8 cellular contexts compared by ENCODE assay signal in genomic region chr14:65412881-65413738, GRCh38. TPM values are rescaled to one million over a fixed set of nuclear protein-coding genes. Genes with fewer than 3 reads are reported as not detected.
DNase-seq lines count a peak whose midpoint lies in the region; ATAC-seq, FAIRE-seq and TF ChIP-seq lines count a peak whose summit lies in the region.

No MANE protein-coding gene starts in this region.

- peak overlapping the region; percentile 87 for H3K4me2 ChIP-seq in mesenchymal stem cell (ENCODE audit: low read length, poor library complexity, severe bottlenecking)

- peak overlapping the region in 1 of 2 experiments; percentile 98 for H3K14ac ChIP-seq in mesenchymal stem cell (ENCODE audit: low read length in 2 of 2)

- H2BK5ac ChIP-seq in mesenchymal stem cell (ENCODE audit: low read depth, low read length, poor library complexity, severe bottlenecking), result no peak overlapping the region

- H3K4me1 ChIP-seq in ectodermal cell (ENCODE audit: control insufficient read depth, insufficient read depth, low read length) (peaks cover 3% of the 10 kb centered on the region), mesenchymal stem cell (ENCODE audit: control insufficient read depth, insufficient read depth, low read depth, low read length) (peaks cover 4% of the 10 kb centered on the region)

- H3K9me3 ChIP-seq in ectodermal cell (ENCODE audit: control insufficient read depth, low read length), result no peaks in the 10 kb centered on the region
- no peaks in the 10 kb centered on the region for H3K9me3 ChIP-seq in mesenchymal stem cell (ENCODE audit: control insufficient read depth, low read length)

- peak overlapping the region; percentile 67 to 85 for H3K18ac ChIP-seq in mesenchymal stem cell (ENCODE audit: low read depth in 1 of 2, low read length in 2 of 2)

- H3K4me3 ChIP-seq in ectodermal cell (ENCODE audit: insufficient read depth, low read depth, low read length) (peak overlapping the region; percentile 77), mesenchymal stem cell (ENCODE audit: insufficient read depth in 1 of 2, low read depth in 1 of 2, low read length in 2 of 2) (peak overlapping the region; percentile 86 to 92)

- H2AK5ac ChIP-seq in mesenchymal stem cell (ENCODE audit: low read length, severe bottlenecking), result no peak overlapping the region

- H2AFZ ChIP-seq in mesenchymal stem cell (ENCODE audit: low read depth, low read length), result peak overlapping the region; percentile 97

- H3K36me3 ChIP-seq in ectodermal cell (ENCODE audit: control insufficient read depth, insufficient read depth, low read length) (no peaks in the 10 kb centered on the region), mesenchymal stem cell (ENCODE audit: control insufficient read depth in 1 of 2, insufficient read depth in 2 of 2, low read depth in 1 of 2, low read length in 2 of 2) (no peaks in the 10 kb centered on the region)

- DNase-seq in GM12891 (ENCODE audit: insufficient read length, low spot score) (no peak), NCI-H2171 treated with DMSO at 0.1 percent for 48 hours (lab: John Stamatoyannopoulos, UW) (peak; percentile 83), mesenchymal stem cell (peak; percentile 82)
- peak; percentile 77 for DNase-seq in activated CD4-positive, alpha-beta T cell treated with anti-CD3 and anti-CD28 coated beads for 48 hours
- DNase-seq in stimulated activated naive B cell treated with anti-CD40 and anti-IgM and Interleukin-4, amounts not matched to agents 10 μg/mL and 1 μg/mL and 100 μg/mL, for 72 hours, result peak; percentile 16

- H4K91ac ChIP-seq in mesenchymal stem cell (ENCODE audit: low read length), result peak overlapping the region; percentile 52

- peak overlapping the region; percentile 69 for H4K8ac ChIP-seq in mesenchymal stem cell (ENCODE audit: low read length)

- H2BK120ac ChIP-seq in mesenchymal stem cell (ENCODE audit: low read depth, low read length), result peak overlapping the region; percentile 85

- peak overlapping the region; percentile 99 for H2BK15ac ChIP-seq in mesenchymal stem cell (ENCODE audit: low read depth, poor library complexity, severe bottlenecking)

- peak overlapping the region; percentile 99 for H3K27ac Mint-ChIP-seq in stimulated activated naive B cell treated with anti-CD40 and anti-IgM and Interleukin-4, amounts not matched to agents 10 μg/mL and 1 μg/mL and 100 μg/mL, for 72 hours

- TF ChIP-seq CTCF in 22Rv1 (IDR thresholded peaks at IDR 0.05), result no peak

- peak; percentile 44 for ATAC-seq in HG02852 (IDR thresholded peaks at IDR 0.05; ENCODE audit: unreplicated experiment)
- ATAC-seq in stimulated activated naive B cell treated with anti-CD40 and anti-IgM and Interleukin-4, amounts not matched to agents 10 μg/mL and 1 μg/mL and 100 μg/mL, for 72 hours (replicated peaks), result peak; percentile 69 to 70

- H3K36me3 Mint-ChIP-seq in stimulated activated naive B cell treated with anti-CD40 and anti-IgM and Interleukin-4, amounts not matched to agents 10 μg/mL and 1 μg/mL and 100 μg/mL, for 72 hours, result no peaks in the 10 kb centered on the region

- no peak overlapping the region for H2BK12ac ChIP-seq in mesenchymal stem cell (ENCODE audit: low read length in 2 of 2)

- peak overlapping the region; percentile 24 to 81 for H3K4ac ChIP-seq in mesenchymal stem cell (ENCODE audit: low read depth in 1 of 2, low read length in 2 of 2)

- TF ChIP-seq POLR2A in GM12891 (IDR thresholded peaks at IDR 0.05; ENCODE audit: low read depth, low read length), result peak; percentile 39; the same call in 1 of the 2 replicates

- H3K79me1 ChIP-seq in mesenchymal stem cell (replicated peaks; ENCODE audit: low read length, poor library complexity, severe bottlenecking), result peaks cover 4% of the 10 kb centered on the region

- 0% methylated on average over 85 of the region's 85 CpGs for WGBS in ectodermal cell, 2 experiments
- under 1% methylated on average over 52 of the region's 85 CpGs for WGBS in mesenchymal stem cell

- H3K4me1 Mint-ChIP-seq in stimulated activated naive B cell treated with anti-CD40 and anti-IgM and Interleukin-4, amounts not matched to agents 10 μg/mL and 1 μg/mL and 100 μg/mL, for 72 hours, result peaks cover 15 to 21% of the 10 kb centered on the region in 2 donors

- H3K27me3 ChIP-seq in ectodermal cell (ENCODE audit: control insufficient read depth, insufficient read depth, low read length, poor library complexity, severe bottlenecking), result no peaks in the 10 kb centered on the region
- no peaks in the 10 kb centered on the region for H3K27me3 ChIP-seq in mesenchymal stem cell (ENCODE audit: control insufficient read depth in 1 of 2, insufficient read depth in 1 of 2, low read length in 2 of 2)

- peak overlapping the region; percentile 95 to 100 for H3K4me3 Mint-ChIP-seq in stimulated activated naive B cell treated with anti-CD40 and anti-IgM and Interleukin-4, amounts not matched to agents 10 μg/mL and 1 μg/mL and 100 μg/mL, for 72 hours

- peak; percentile 83 for FAIRE-seq in GM12891 (lab: Jason Lieb, UNC)

- H3K23ac ChIP-seq in mesenchymal stem cell (ENCODE audit: low read length in 2 of 2), result peak overlapping the region in 1 of 2 experiments; percentile 83

- H3K9me3 Mint-ChIP-seq in stimulated activated naive B cell treated with anti-CD40 and anti-IgM and Interleukin-4, amounts not matched to agents 10 μg/mL and 1 μg/mL and 100 μg/mL, for 72 hours, result no peaks in the 10 kb centered on the region

- H3K27me3 Mint-ChIP-seq in stimulated activated naive B cell treated with anti-CD40 and anti-IgM and Interleukin-4, amounts not matched to agents 10 μg/mL and 1 μg/mL and 100 μg/mL, for 72 hours, result no peaks in the 10 kb centered on the region

- H3K9ac ChIP-seq in mesenchymal stem cell (ENCODE audit: low read length), result peak overlapping the region; percentile 92

- H3K27ac ChIP-seq in 22Rv1, result peak overlapping the region; percentile 90
- peak overlapping the region; percentile 91 for H3K27ac ChIP-seq in ectodermal cell (ENCODE audit: insufficient read depth, low read depth, low read length, poor library complexity, severe bottlenecking)
- no peak overlapping the region for H3K27ac ChIP-seq in mesenchymal stem cell (ENCODE audit: low read length, poor library complexity, severe bottlenecking)

TF ChIP-seq in GM12891, 5 proteins besides CTCF, POLR2A, EP300 and RAD21:
- TF ChIP-seq SPI1 (IDR thresholded peaks at IDR 0.05; ENCODE audit: low read depth, low read length), result peak; percentile 62; the same call in 1 of the 2 replicates
- peak; percentile 19; the same call in 1 of the 2 replicates for TF ChIP-seq POLR2AphosphoS5 (IDR thresholded peaks at IDR 0.05; ENCODE audit: low read depth, low read length)
- no peak for TF ChIP-seq TAF1 (IDR thresholded peaks at IDR 0.05; ENCODE audit: low read depth, low read length)

RNA-seq across cellular contexts. Expression of gene FUT8, which starts 0.6 kb away (rescaled TPM):
- 31.1 TPM for polyA plus RNA-seq in GM12891 (2012; ENCODE audit: low read depth, missing spikeins)
- polyA plus RNA-seq in ectodermal cell (2013, experiment 1 of 4), result 80.3 TPM
- 82.0 TPM for polyA plus RNA-seq in ectodermal cell (2013, experiment 2 of 4)
- polyA plus RNA-seq in ectodermal cell (2013, experiment 3 of 4), result 67.8 TPM
- polyA plus RNA-seq in ectodermal cell (2013, experiment 4 of 4), result 76.4 TPM
- polyA plus RNA-seq in mesenchymal stem cell (2013, experiment 1 of 2), result 32.7 TPM
- 31.2 TPM for polyA plus RNA-seq in mesenchymal stem cell (2013, experiment 2 of 2)
